ENCODE assay signal across 15 cellular contexts in the genomic region with DNA sequence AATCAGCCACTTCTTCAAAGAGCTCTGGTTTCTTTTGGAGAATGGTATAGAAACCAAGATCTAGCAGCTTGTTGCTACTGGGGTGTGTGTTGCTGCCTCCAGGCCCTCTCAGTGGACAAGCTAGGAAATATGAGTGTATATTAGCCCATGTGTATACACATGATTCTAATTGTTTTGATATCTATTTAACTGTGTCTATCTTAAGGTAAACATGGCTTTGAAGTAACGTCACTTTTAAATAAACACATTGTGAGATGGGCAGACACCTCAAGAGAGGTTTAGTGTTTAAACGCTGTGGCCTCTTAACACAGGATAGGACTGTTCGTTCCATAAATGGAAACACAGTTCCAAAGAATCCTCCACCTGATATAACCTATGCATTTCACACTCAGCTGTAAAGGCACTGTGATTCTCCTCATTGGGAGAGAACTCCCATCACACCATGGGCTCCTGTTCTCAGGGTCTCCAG.
DNase-seq lines count a peak whose midpoint lies in the region; ATAC-seq, FAIRE-seq and TF ChIP-seq lines count a peak whose summit lies in the region.
"Had no signal": no experiment of that assay in that cellular context is flagged by ENCODE, and none has a peak within 500 bp of the region (broad histone marks: within the 10 kb centered on the region; RNA-seq: fewer than 3 reads in every experiment).

No MANE protein-coding gene starts in this region.

- POLR2A ChIA-PET in CD4-positive, alpha-beta memory T cell (lab: Charles Lee; ENCODE audit: partially characterized antibody), result no interaction called here

- H3K4me3 ChIP-seq in LNCaP clone FGC (ENCODE audit: low read depth, low read length) (no peak overlapping the region), pancreas (no peak overlapping the region)
- no peak overlapping the region for H3K4me3 ChIP-seq in CD4-positive, alpha-beta memory T cell (ENCODE audit: low read length in 2 of 2)
- H3K4me3 ChIP-seq: BLaER1 treated with 17β-estradiol and CSF1 and Interleukin-3, amounts not matched to agents 10 nM and 100 nM; K562 had no signal

- H3K27me3 Mint-ChIP-seq in CD4-positive, alpha-beta memory T cell, result no peaks in the 10 kb centered on the region
- H3K27me3 Mint-ChIP-seq: CD4-positive, alpha-beta T cell had no signal

- H3K36me3 ChIP-seq in pancreas, result no peaks in the 10 kb centered on the region
- no peaks in the 10 kb centered on the region for H3K36me3 ChIP-seq in CD4-positive, alpha-beta memory T cell (ENCODE audit: insufficient read depth, low read length)

- no peak overlapping the region for H3K4me3 Mint-ChIP-seq in CD4-positive, alpha-beta memory T cell
- H3K4me3 Mint-ChIP-seq: CD4-positive, alpha-beta T cell; HFFc6 had no signal

- peaks cover 10 to 20% (median 12%) of the 10 kb centered on the region in 3 donors for H3K4me1 ChIP-seq in pancreas
- no peaks in the 10 kb centered on the region for H3K4me1 ChIP-seq in CD4-positive, alpha-beta memory T cell (ENCODE audit: insufficient read depth, low read length)
- H3K4me1 ChIP-seq: BLaER1 treated with 17β-estradiol and CSF1 and Interleukin-3, amounts not matched to agents 10 nM and 100 nM had no signal

- H3K27ac ChIP-seq in 22Rv1 (peak overlapping the region; percentile 59), pancreas (peak overlapping the region in 3 of 4 donors; percentile 34 to 64 (median 43))
- H3K27ac ChIP-seq in CD4-positive, alpha-beta memory T cell (ENCODE audit: low read depth, low read length), result no peak overlapping the region
- H3K27ac ChIP-seq: BLaER1 treated with 17β-estradiol and CSF1 and Interleukin-3, amounts not matched to agents 10 nM and 100 nM had no signal

- no peak for FAIRE-seq in pancreas (lab: Jason Lieb, UNC)
- FAIRE-seq: K562 had no signal

- DNase-seq in LNCaP clone FGC (ENCODE audit: low read depth) (peak; percentile 91), NCI-H774 (lab: John Stamatoyannopoulos, UW) (peak; percentile 17), pancreas (no peak)
- DNase-seq in CD4-positive, alpha-beta memory T cell, result no peak
- DNase-seq: ACHN; CD4-positive, alpha-beta T cell; DMS153; GF-D8; HCEC 1CT; HFFc6 had no signal

- H3K4me1 Mint-ChIP-seq in CD4-positive, alpha-beta memory T cell, result no peaks in the 10 kb centered on the region

- intact Hi-C loops in pancreas (cut with DNase I), result no loop called here
- intact Hi-C loops in CD4-positive, alpha-beta memory T cell (cut with micrococcal nuclease), result no loop called here

- H3K27ac Mint-ChIP-seq in CD4-positive, alpha-beta memory T cell, result no peak overlapping the region
- H3K27ac Mint-ChIP-seq: CD4-positive, alpha-beta T cell; HFFc6 had no signal

- H3K9me3 ChIP-seq in pancreas, result no peaks in the 10 kb centered on the region
- no peaks in the 10 kb centered on the region for H3K9me3 ChIP-seq in CD4-positive, alpha-beta memory T cell (ENCODE audit: control insufficient read depth in 1 of 2, low read length in 2 of 2)

- peaks cover 0 to 3% (median 0%) of the 10 kb centered on the region in 8 donors for H3K9me3 Mint-ChIP-seq in CD4-positive, alpha-beta memory T cell
- H3K9me3 Mint-ChIP-seq: HFFc6 had no signal

- TF ChIP-seq CTCF in 22Rv1 (IDR thresholded peaks at IDR 0.05) (no peak; the same call in 1 of the 2 replicates), LNCaP clone FGC (IDR thresholded peaks at IDR 0.05; ENCODE audit: control insufficient read depth, extremely low read depth, insufficient read depth) (no peak), pancreas (IDR thresholded peaks at IDR 0.05) (no peak)

- CTCF ChIA-PET in CD4-positive, alpha-beta memory T cell (lab: Charles Lee; ENCODE audit: partially characterized antibody), result no interaction called here

- 34 to 45% methylated on average over 3 of the region's 3 CpGs for WGBS in pancreas, 2 donors

- ATAC-seq in pancreas (peak; percentile 49 to 73 (median 65)), GM18517 (IDR thresholded peaks at IDR 0.05; ENCODE audit: unreplicated experiment) (no peak), GM21526 (IDR thresholded peaks at IDR 0.05; ENCODE audit: low FRiP score, unreplicated experiment) (no peak)
- ATAC-seq: K562 had no signal

- peaks cover 0 to 6% of the 10 kb centered on the region in 2 donors for H3K36me3 Mint-ChIP-seq in CD4-positive, alpha-beta memory T cell

- H3K27me3 ChIP-seq in pancreas, result no peaks in the 10 kb centered on the region
- no peaks in the 10 kb centered on the region for H3K27me3 ChIP-seq in CD4-positive, alpha-beta memory T cell (ENCODE audit: insufficient read depth, low read length)
- H3K27me3 ChIP-seq: BLaER1 treated with 17β-estradiol and CSF1 and Interleukin-3, amounts not matched to agents 10 nM and 100 nM had no signal

Comparison
In these comparisons a context has a peak if more than half of its experiments do, and no peak if none do; other contexts are left out.
1. DNase-seq: peak in LNCaP clone FGC (single experiment) and NCI-H774 (single experiment); none in pancreas (0 of 6) and CD4-positive, alpha-beta memory T cell (0 of 5).
2. ATAC-seq: peak in pancreas (4 of 4); none in GM18517 (single experiment) and GM21526 (single experiment).